ENCODE assay signal across 8 cellular contexts in genomic region chr7:152784530-152784929, GRCh38. TPM values are rescaled to one million over a fixed set of nuclear protein-coding genes. Genes with fewer than 3 reads are reported as not detected.
DNase-seq lines count a peak whose midpoint lies in the region; ATAC-seq, FAIRE-seq and TF ChIP-seq lines count a peak whose summit lies in the region.
"Not testable (repeated sequence)": the region's sequence is repeated elsewhere in the genome, so short reads cannot be mapped to it uniquely, and the experiment has no call there.

No MANE protein-coding gene starts in this region.

- intact Hi-C loops in Right ventricle myocardium superior (cut with DNase I); heart right ventricle (cut with DNase I); HepG2 (cut with micrococcal nuclease; ENCODE audit: unreplicated experiment): not testable (repeated sequence)

- not testable (repeated sequence) for H3K36me3 ChIP-seq in GM23338 (ENCODE audit: insufficient read depth); heart right ventricle; HepG2 (replicated peaks in 1 of 2; ENCODE audit: control insufficient read depth in 1 of 2, insufficient read depth in 2 of 2, low read length in 2 of 2)

- H3K36me3 Mint-ChIP-seq in GM23338 (ENCODE audit: low read depth); WTC11; chondrocyte (ENCODE audit: low read depth): not testable (repeated sequence)

- ATAC-seq in GM23338 = peak; percentile 73
- peak; percentile 53 for ATAC-seq in WTC11
- peak; percentile 72 for ATAC-seq in Right ventricle myocardium superior (ENCODE audit: poor library complexity)
- ATAC-seq in heart right ventricle = peak in 5 of 8 donors; percentile 32 to 66 (median 50)
- peak; percentile 75 for ATAC-seq in HepG2

- BruUV-seq in HepG2 (replicated peaks; lab: Mats Ljungman, UMichigan) = not testable (repeated sequence)

- H3K9me2 ChIP-seq in GM23338 (ENCODE audit: insufficient read depth) = not testable (repeated sequence)

- 69 to 79% methylated on average over 2 of the region's 4 CpGs for WGBS in heart right ventricle, 2 donors
- WGBS in HepG2 (ENCODE audit: low lambda C conversion rate) = 67% methylated on average over 1 of the region's 4 CpGs

- POLR2A ChIA-PET in WTC11 (lab: Charles Lee); HepG2 (lab: Yijun Ruan, JAX): not testable (repeated sequence)

- H3K4me1 Mint-ChIP-seq in GM23338 (peaks cover 12% of the 10 kb centered on the region), WTC11 (peaks cover 11% of the 10 kb centered on the region), chondrocyte (ENCODE audit: low read depth) (peaks cover 20% of the 10 kb centered on the region)

- H3K27ac ChIP-seq in GM23338 (ENCODE audit: low read depth); heart right ventricle; HepG2 (ENCODE audit: extremely low read length, insufficient read depth, low read length): not testable (repeated sequence)

- H3F3A ChIP-seq in GM23338 (replicated peaks; ENCODE audit: low read depth) = not testable (repeated sequence)

- not testable (repeated sequence) for H3K4me2 ChIP-seq in GM23338; HepG2 (ENCODE audit: low read depth, low read length)

- not testable (repeated sequence) for TF ChIP-seq CTCF in GM23338 (conservative IDR thresholded peaks at IDR 0.05; ENCODE audit: low read depth in 2 of 2); WTC11 (IDR thresholded peaks at IDR 0.05); chondrocyte (IDR thresholded peaks at IDR 0.05); heart right ventricle (IDR thresholded peaks at IDR 0.05); HepG2 (CRISPR knock-in tag; IDR thresholded peaks at IDR 0.05)

- H3K9ac ChIP-seq in HepG2 (ENCODE audit: insufficient read depth, low read depth, low read length) = not testable (repeated sequence)

- TF ChIP-seq RAD21 in HepG2 (CRISPR knock-in tag; IDR thresholded peaks at IDR 0.05) = not testable (repeated sequence)

- H3K9me3 Mint-ChIP-seq in GM23338; WTC11; chondrocyte (ENCODE audit: low read depth): not testable (repeated sequence)

- H3K4me3 ChIP-seq in GM23338; heart right ventricle; HepG2 (replicated peaks in 1 of 3; ENCODE audit: insufficient read depth in 1 of 3, low read depth in 2 of 3, low read length in 3 of 3): not testable (repeated sequence)

- not testable (repeated sequence) for H3K4me1 ChIP-seq in GM23338 (ENCODE audit: insufficient read depth); heart right ventricle; HepG2 (ENCODE audit: insufficient read depth, low read length)

- H3K27me3 Mint-ChIP-seq in GM23338 (ENCODE audit: insufficient read depth, low read depth, poor library complexity); WTC11 (ENCODE audit: low read depth); chondrocyte (ENCODE audit: low read depth): not testable (repeated sequence)

- H3K27ac Mint-ChIP-seq in GM23338 (peak overlapping the region; percentile 76), WTC11 (peak overlapping the region; percentile 70; the same call in 1 of the 2 replicates), chondrocyte (ENCODE audit: unreplicated experiment) (peak overlapping the region; percentile 9)

- DNase-seq in GM23338 (ENCODE audit: low spot score); WTC11 (ENCODE audit: low spot score); chondrocyte (ENCODE audit: low spot score); Right ventricle myocardium superior; heart right ventricle; HepG2 (ENCODE audit: low spot score): not testable (repeated sequence)
- DNase-seq in NCI-H2227 (lab: John Stamatoyannopoulos, UW; ENCODE audit: unreplicated experiment) = peak; percentile 23
- DNase-seq in pons (ENCODE audit: low spot score) = peak; percentile 3

- FAIRE-seq in HepG2 (lab: Jason Lieb, UNC) = peak; percentile 34

- not testable (repeated sequence) for TF ChIP-seq EP300 in HepG2 (IDR thresholded peaks at IDR 0.05; ENCODE audit: low read depth in 2 of 2, low read length in 2 of 2); HepG2 (CRISPR knock-in tag; IDR thresholded peaks at IDR 0.05; ENCODE audit: borderline replicate concordance)

- peaks cover 29% of the 10 kb centered on the region for H3K79me2 ChIP-seq in GM23338 (replicated peaks; ENCODE audit: insufficient read depth)
- not testable (repeated sequence) for H3K79me2 ChIP-seq in HepG2 (ENCODE audit: insufficient read depth, low read length)

- TF ChIP-seq POLR2A in HepG2 (IDR thresholded peaks at IDR 0.05; ENCODE audit: insufficient read depth in 1 of 2, low read depth in 2 of 2, low read length in 2 of 2) = not testable (repeated sequence)

- in situ Hi-C loops in HepG2 (cut with HindIII; ENCODE audit: extremely low pct_ligation_motif_present, low pct_unique_long_range_greater_than_20kb) = not testable (repeated sequence)

- not testable (repeated sequence) for H2AFZ ChIP-seq in GM23338; HepG2 (ENCODE audit: low read length)

- CTCF ChIA-PET in WTC11 (lab: Charles Lee); HepG2 (lab: Yijun Ruan, JAX; ENCODE audit: low intra/inter-chr PET ratio, low total read pairs): not testable (repeated sequence)

- not testable (repeated sequence) for H3K9me3 ChIP-seq in heart right ventricle; HepG2 (ENCODE audit: low read length)

- H3K4me3 Mint-ChIP-seq in GM23338; WTC11; chondrocyte (ENCODE audit: unreplicated experiment): not testable (repeated sequence)

- H4K20me1 ChIP-seq in GM23338 (replicated peaks; ENCODE audit: insufficient read depth); HepG2 (ENCODE audit: insufficient read depth, low read length): not testable (repeated sequence)

- not testable (repeated sequence) for H3K27me3 ChIP-seq in GM23338 (ENCODE audit: insufficient read depth); heart right ventricle; HepG2 (ENCODE audit: control insufficient read depth in 1 of 2, insufficient read depth in 2 of 2, low read length in 2 of 2)

RNA-seq across cellular contexts. Expression of gene ACTR3B, which starts 25.0 kb away (rescaled TPM):
- total RNA-seq in GM23338 (2014; rRNA removed; shearing (Covaris generic)) = 30.1 TPM in 2 replicates
- 24.7 and 27.7 TPM in 2 replicates for polyA plus RNA-seq in GM23338 (2016; fragmentation: Nextera tagmentation; extraction: Ambion mirVana)
- total RNA-seq in WTC11 (2021) = 28.2 to 31.5 TPM (median 29.3 TPM) in 3 replicates
- total RNA-seq in chondrocyte = 6.6 to 11.6 TPM (median 10.8 TPM) in 3 replicates
- 8.1 TPM for total RNA-seq in Right ventricle myocardium superior
- 10 to 100 TPM in 4 of 10 donors, 1 to 10 TPM in 6; 5.1 to 16.5 (median 8.7) TPM for total RNA-seq in heart right ventricle
- 1 to 10 TPM; 5.5 to 6.0 TPM for polyA plus RNA-seq in heart right ventricle
- 8.2 and 8.5 TPM in 2 replicates for total RNA-seq in HepG2 (2016; rRNA removed; fragmentation: Illumina TruSeq; extraction: Trizol)
- 27.8 and 33.5 TPM in 2 replicates for total RNA-seq in HepG2 (2016; cell fraction: cytosol; rRNA removed; fragmentation: Illumina TruSeq; extraction: Trizol; ENCODE audit: low read depth)
- 6.5 and 8.0 TPM in 2 replicates for total RNA-seq in HepG2 (2016; cell fraction: insoluble cytoplasmic fraction; rRNA removed; fragmentation: Illumina TruSeq; extraction: Trizol)
- total RNA-seq in HepG2 (2016; cell fraction: membrane; rRNA removed; fragmentation: Illumina TruSeq; extraction: Trizol) = 16.2 and 20.6 TPM in 2 replicates
- 12.5 and 14.1 TPM in 2 replicates for total RNA-seq in HepG2 (2016; cell fraction: nucleus; rRNA removed; fragmentation: Illumina TruSeq; extraction: Trizol)
- 7.7 and 8.8 TPM in 2 replicates for polyA plus RNA-seq in HepG2 (2011; rRNA removed)
- 7.6 and 9.2 TPM in 2 replicates for polyA plus RNA-seq in HepG2 (2011; cell fraction: cytosol; rRNA removed)
- polyA plus RNA-seq in HepG2 (2011; cell fraction: nucleus; rRNA removed) = 9.7 and 10.3 TPM in 2 replicates
- polyA plus RNA-seq in HepG2 (2012) = 8.0 and 8.3 TPM in 2 replicates
- polyA plus RNA-seq in HepG2 (2016; cell fraction: cytosol; fragmentation: Illumina TruSeq; extraction: Trizol; ENCODE audit: low read depth) = 6.3 and 8.5 TPM in 2 replicates
- polyA plus RNA-seq in HepG2 (2016; cell fraction: insoluble cytoplasmic fraction; fragmentation: Illumina TruSeq; extraction: Trizol; ENCODE audit: low read depth) = 9.6 and 10.0 TPM in 2 replicates
- polyA plus RNA-seq in HepG2 (2016; cell fraction: membrane; fragmentation: Illumina TruSeq; extraction: Trizol; ENCODE audit: low read depth) = 9.4 and 11.9 TPM in 2 replicates
- polyA plus RNA-seq in HepG2 (2016; cell fraction: nucleus; fragmentation: Illumina TruSeq; extraction: Trizol; ENCODE audit: insufficient read depth, low read depth) = 12.6 and 16.4 TPM in 2 replicates
- polyA minus RNA-seq in HepG2 (2011; rRNA and poly(A)+ RNA removed; ENCODE audit: low replicate concordance) = 5.6 and 16.5 TPM in 2 replicates
- polyA minus RNA-seq in HepG2 (2011; cell fraction: cytosol; rRNA and poly(A)+ RNA removed) = 4.2 and 6.2 TPM in 2 replicates
- polyA minus RNA-seq in HepG2 (2011; cell fraction: nucleus; rRNA and poly(A)+ RNA removed) = 19.3 and 23.2 TPM in 2 replicates

Comparison
In these comparisons a context has a peak if more than half of its experiments do, and no peak if none do; other contexts are left out.
1. H3K27ac Mint-ChIP-seq: peak in every context shown above with its lines; median percentile 76 in GM23338; 70 in WTC11; 9 in chondrocyte.